In genomic region chr14:101707285-101707842, GRCh38 we compare ENCODE assay signal across 8 cellular contexts. TPM values are rescaled to one million over a fixed set of nuclear protein-coding genes. Genes with fewer than 3 reads are reported as not detected.
A peak's percentile ranks its signal among the peaks of the same experiment; 100 is the strongest.
DNase-seq lines count a peak whose midpoint lies in the region; ATAC-seq lines count a peak whose summit lies in the region.

No MANE protein-coding gene starts in this region.

- no peak overlapping the region for H4K8ac ChIP-seq in trophoblast cell (ENCODE audit: low read depth, low read length)

- peak; percentile 70 for DNase-seq in AG08395 (ENCODE audit: low spot score)
- DNase-seq in NCI-H1105 (lab: John Stamatoyannopoulos, UW): peak; percentile 75
- DNase-seq in SK-MEL-5 (ENCODE audit: low read depth, low spot score): peak; percentile 91
- DNase-seq in glomerular visceral epithelial cell (ENCODE audit: extremely low spot score): peak; percentile 76
- peak; percentile 89 to 97 for DNase-seq in trophoblast cell
- no peak for DNase-seq in GOT3 (lab: John Stamatoyannopoulos, UW)

- H3K27ac ChIP-seq in trophoblast cell (ENCODE audit: low read depth, low read length): no peak overlapping the region

- H2BK120ac ChIP-seq in trophoblast cell (ENCODE audit: insufficient read depth, low read length, poor library complexity): no peak overlapping the region

- peaks cover 2% of the 10 kb centered on the region for H3K36me3 Mint-ChIP-seq in activated naive CD4-positive, alpha-beta T cell treated with anti-CD3 and anti-CD28 coated beads, Interleukin-2, amount 50 U/mL, for 24 hours

- H3K36me3 ChIP-seq in trophoblast cell (ENCODE audit: control insufficient read depth in 1 of 2, insufficient read depth in 2 of 2, low read length in 2 of 2): no peaks in the 10 kb centered on the region

- peak overlapping the region; percentile 18 for H3K4me2 ChIP-seq in trophoblast cell (ENCODE audit: low read length)

- peaks cover 7% of the 10 kb centered on the region for H3K9me3 ChIP-seq in trophoblast cell (ENCODE audit: insufficient read depth, low read depth, low read length)

- H4K12ac ChIP-seq in trophoblast cell (ENCODE audit: low read depth, low read length): no peak overlapping the region

- in situ Hi-C loops in SK-MEL-5 (cut with HindIII; ENCODE audit: low pct_unique_long_range_greater_than_20kb, low sequenced_read_pairs): no loop called here

- H3K79me2 ChIP-seq in trophoblast cell (ENCODE audit: control insufficient read depth, insufficient read depth, low read length, poor library complexity): no peaks in the 10 kb centered on the region

- no peak overlapping the region for H2AK5ac ChIP-seq in trophoblast cell (ENCODE audit: low read length)

- H3K4me3 ChIP-seq in trophoblast cell (ENCODE audit: low read depth, low read length): no peak overlapping the region

- peaks cover 5% of the 10 kb centered on the region for H3K27me3 ChIP-seq in trophoblast cell (ENCODE audit: insufficient read depth, low read length)

- H3K9me3 Mint-ChIP-seq in activated naive CD4-positive, alpha-beta T cell treated with anti-CD3 and anti-CD28 coated beads, Interleukin-2, amount 50 U/mL, for 24 hours: no peaks in the 10 kb centered on the region

- peak overlapping the region; percentile 71 for H3K27ac Mint-ChIP-seq in activated naive CD4-positive, alpha-beta T cell treated with anti-CD3 and anti-CD28 coated beads, Interleukin-2, amount 50 U/mL, for 24 hours

- H3K9ac ChIP-seq in trophoblast cell (ENCODE audit: low read length): no peak overlapping the region

- H3K4me3 Mint-ChIP-seq in activated naive CD4-positive, alpha-beta T cell treated with anti-CD3 and anti-CD28 coated beads, Interleukin-2, amount 50 U/mL, for 24 hours: peak overlapping the region; percentile 59

- peaks cover 11 to 16% of the 10 kb centered on the region in 2 experiments for H3K4me1 ChIP-seq in trophoblast cell (ENCODE audit: control insufficient read depth in 1 of 2, insufficient read depth in 2 of 2, low read length in 2 of 2)

- H3K79me1 ChIP-seq in trophoblast cell (ENCODE audit: low read length): peaks cover 3% of the 10 kb centered on the region

- no peak overlapping the region for H4K91ac ChIP-seq in trophoblast cell (ENCODE audit: low read depth, low read length)

- no peak overlapping the region for H3K23ac ChIP-seq in trophoblast cell (ENCODE audit: low read length)

- H2BK12ac ChIP-seq in trophoblast cell (ENCODE audit: low read length): no peak overlapping the region

- no peak overlapping the region for H3K18ac ChIP-seq in trophoblast cell (ENCODE audit: low read length)

- peaks cover 32% of the 10 kb centered on the region for H3K4me1 Mint-ChIP-seq in activated naive CD4-positive, alpha-beta T cell treated with anti-CD3 and anti-CD28 coated beads, Interleukin-2, amount 50 U/mL, for 24 hours

- WGBS in trophoblast cell (ENCODE audit: extremely low coverage, insufficient coverage, insufficient read length): no CpG with 5 or more reads among the region's 12 CpGs

- no peak overlapping the region for H3K14ac ChIP-seq in trophoblast cell (ENCODE audit: low read length)

- peak; percentile 52 for ATAC-seq in GM19351 (IDR thresholded peaks at IDR 0.05; ENCODE audit: unreplicated experiment)

- no peak overlapping the region for H2BK5ac ChIP-seq in trophoblast cell (ENCODE audit: low read depth, low read length, poor library complexity)

- no peak overlapping the region for H2AFZ ChIP-seq in trophoblast cell (ENCODE audit: insufficient read depth, low read length, poor library complexity)

- H3K4ac ChIP-seq in trophoblast cell (ENCODE audit: low read depth, low read length): no peak overlapping the region

- H3K27me3 Mint-ChIP-seq in activated naive CD4-positive, alpha-beta T cell treated with anti-CD3 and anti-CD28 coated beads, Interleukin-2, amount 50 U/mL, for 24 hours: no peaks in the 10 kb centered on the region

RNA-seq across cellular contexts. Expression of gene PPP2R5C, which starts 54.1 kb away (rescaled TPM):
- total RNA-seq in SK-MEL-5 (2014; rRNA removed; shearing (Covaris generic)): 216 and 235 TPM in 2 replicates
- polyA plus RNA-seq in SK-MEL-5 (2015; cell fraction: cytosol; rRNA removed): 130 and 163 TPM in 2 replicates
- 118 and 121 TPM in 2 replicates for polyA plus RNA-seq in SK-MEL-5 (2015; cell fraction: nucleus; rRNA removed)
- 136 and 143 TPM in 2 replicates for polyA plus RNA-seq in trophoblast cell (2013)
